Comparison of ENCODE assay signal across 1 cellular context in genomic region chr6:36949076-36949475, GRCh38. TPM values are rescaled to one million over a fixed set of nuclear protein-coding genes. Genes with fewer than 3 reads are reported as not detected.
"Had no signal": no experiment of that assay in that cellular context is flagged by ENCODE, and none has a peak within 500 bp of the region (broad histone marks: within the 10 kb centered on the region; RNA-seq: fewer than 3 reads in every experiment).

No MANE protein-coding gene starts in this region.

RNA-seq across cellular contexts. Expression of gene PI16, which starts 5.5 kb away (rescaled TPM):
- total RNA-seq: neural crest cell had no signal

RNA-seq across cellular contexts. Expression of gene FGD2, which starts 56.4 kb away (rescaled TPM):
- total RNA-seq: neural crest cell had no signal
